ENCODE assay signal across 38 cellular contexts in the genomic region with DNA sequence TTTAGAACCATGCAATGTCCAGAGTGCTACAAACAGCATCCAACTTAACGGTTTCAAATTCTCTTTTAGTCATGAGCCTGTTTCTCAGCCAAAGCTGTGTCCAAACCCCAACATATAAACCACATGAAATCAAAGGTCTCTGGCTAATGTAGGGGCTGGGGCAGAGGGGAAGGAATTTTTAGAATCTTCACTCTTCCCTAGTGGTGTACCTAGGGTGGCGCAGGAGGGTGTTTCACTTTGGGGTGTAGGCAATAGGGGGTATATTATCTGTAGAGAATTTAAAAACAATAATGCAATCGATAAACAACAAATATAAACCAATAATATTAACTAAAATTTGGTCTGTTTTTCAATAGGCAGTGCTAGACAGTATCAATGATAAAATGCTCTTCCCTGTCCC.
"Had no signal": no experiment of that assay in that cellular context is flagged by ENCODE, and none has a peak within 500 bp of the region (broad histone marks: within the 10 kb centered on the region; RNA-seq: fewer than 3 reads in every experiment).

No MANE protein-coding gene starts in this region.

- H3K36me3 ChIP-seq: adrenal gland, ascending aorta, brain microvascular endothelial cell, breast epithelium, cardiac muscle cell had no signal

- H3K27me3 Mint-ChIP-seq: activated naive CD4-positive, alpha-beta T cell treated with anti-CD3 and anti-CD28 coated beads, Interleukin-2, amount 10 ng/mL, durations not matched to agents 7 days and 5 days; activated naive CD8-positive, alpha-beta T cell treated with anti-CD3 and anti-CD28 coated beads for 36 hours; activated naive CD8-positive, alpha-beta T cell treated with anti-CD3 and anti-CD28 coated beads, Interleukin-2, amount 10 ng/mL, durations not matched to agents 7 days and 5 days; activated T-cell treated with anti-CD3 and anti-CD28 coated beads, Interleukin-2, amount 50 U/mL, for 24 hours; activated T-helper 17 cell treated with anti-CD3 and anti-CD28 coated beads, Interleukin-2, amount 50 U/mL, for 72 hours; central memory CD8-positive, alpha-beta T cell had no signal

- DNase-seq: activated effector memory CD4-positive, alpha-beta T cell treated with anti-CD3 and anti-CD28 coated beads, Interleukin-2, amount 50 U/mL, for 16 hours; activated effector memory CD4-positive, alpha-beta T cell treated with Interleukin-2 at 50 U/mL for 16 hours; activated gamma-delta T cell; activated gamma-delta T cell treated with Interleukin-2 at 50 U/mL for 16 hours; activated naive CD4-positive, alpha-beta T cell; activated naive CD4-positive, alpha-beta T cell treated with anti-CD3 and anti-CD28 coated beads for 36 hours; activated naive CD4-positive, alpha-beta T cell treated with anti-CD3 and anti-CD28 coated beads, Interleukin-2, amount 10 ng/mL, durations not matched to agents 7 days and 5 days; activated naive CD4-positive, alpha-beta T cell treated with anti-CD3 and anti-CD28 coated beads, Interleukin-2, amount 50 U/mL, for 16 hours; activated naive CD4-positive, alpha-beta T cell treated with Interleukin-2 at 50 U/mL for 16 hours; activated naive CD8-positive, alpha-beta T cell treated with anti-CD3 and anti-CD28 coated beads for 36 hours; activated naive CD8-positive, alpha-beta T cell treated with anti-CD3 and anti-CD28 coated beads, Interleukin-2, amount 10 ng/mL, durations not matched to agents 7 days and 5 days; activated naive CD8-positive, alpha-beta T cell treated with anti-CD3 and anti-CD28 coated beads, Interleukin-2, amount 50 U/mL, for 24 hours; activated T-cell treated with anti-CD3 and anti-CD28 coated beads, Interleukin-2, amount 50 U/mL, for 1 hour; activated T-cell treated with anti-CD3 and anti-CD28 coated beads, Interleukin-2, amount 50 U/mL, for 24 hours; activated T-cell treated with anti-CD3 and anti-CD28 coated beads, Interleukin-2, amount 50 U/mL, for 4 hours; activated T-cell treated with anti-CD3 and anti-CD28 coated beads, Interleukin-2, amount 50 U/mL, for 48 hours; activated T-cell treated with anti-CD3 and anti-CD28 coated beads, Interleukin-2, amount 50 U/mL, for 72 hours; adrenal gland; amniotic stem cell; amygdala; anterior cingulate cortex; aorta; body of pancreas; brain microvascular endothelial cell; caudate nucleus; central memory CD4-positive, alpha-beta T cell; cerebellar nuclear complex had no signal

- H3K36me3 Mint-ChIP-seq: activated naive CD4-positive, alpha-beta T cell treated with anti-CD3 and anti-CD28 coated beads, Interleukin-2, amount 10 ng/mL, durations not matched to agents 7 days and 5 days; activated naive CD4-positive, alpha-beta T cell treated with anti-CD3 and anti-CD28 coated beads, Interleukin-2, amount 50 U/mL, for 24 hours; activated naive CD8-positive, alpha-beta T cell; activated naive CD8-positive, alpha-beta T cell treated with anti-CD3 and anti-CD28 coated beads for 36 hours; activated naive CD8-positive, alpha-beta T cell treated with anti-CD3 and anti-CD28 coated beads, Interleukin-2, amount 10 ng/mL, durations not matched to agents 7 days and 5 days; brain had no signal

- H3K27ac Mint-ChIP-seq: activated naive CD4-positive, alpha-beta T cell treated with anti-CD3 and anti-CD28 coated beads for 36 hours; activated naive CD4-positive, alpha-beta T cell treated with anti-CD3 and anti-CD28 coated beads, Interleukin-2, amount 10 ng/mL, durations not matched to agents 7 days and 5 days; activated naive CD4-positive, alpha-beta T cell treated with anti-CD3 and anti-CD28 coated beads, Interleukin-2, amount 50 U/mL, for 24 hours; activated naive CD8-positive, alpha-beta T cell; activated naive CD8-positive, alpha-beta T cell treated with anti-CD3 and anti-CD28 coated beads for 36 hours; activated naive CD8-positive, alpha-beta T cell treated with anti-CD3 and anti-CD28 coated beads, Interleukin-2, amount 10 ng/mL, durations not matched to agents 7 days and 5 days; activated T-cell treated with anti-CD3 and anti-CD28 coated beads, Interleukin-2, amount 50 U/mL, for 24 hours; activated T-cell treated with anti-CD3 and anti-CD28 coated beads, Interleukin-2, amount 50 U/mL, for 72 hours; activated T-helper 1 cell treated with anti-CD3 and anti-CD28 coated beads, Interleukin-12 subunit alpha, Interleukin-12 subunit beta, Interleukin-2, Interleukin-4 antibody, amounts not matched to agents 30 ng/mL and 10 ng/mL and 1 ng/mL, durations not matched to agents 14 hours and 24 hours and 36 hours; activated T-helper 17 cell treated with anti-CD3 and anti-CD28 coated beads, Interleukin-2, amount 50 U/mL, for 72 hours; activated T-helper 2 cell treated with anti-CD3 and anti-CD28 coated beads, Interferon-gamma antibody, Interleukin-2, Interleukin-4, amounts not matched to agents 10 μg/mL and 5 μg/mL and 100 μg/mL, durations not matched to agents 14 hours and 24 hours and 36 hours; brain had no signal

- H3K9me3 Mint-ChIP-seq: activated naive CD4-positive, alpha-beta T cell treated with anti-CD3 and anti-CD28 coated beads for 36 hours; activated naive CD4-positive, alpha-beta T cell treated with anti-CD3 and anti-CD28 coated beads, Interleukin-2, amount 50 U/mL, for 24 hours; activated naive CD8-positive, alpha-beta T cell treated with anti-CD3 and anti-CD28 coated beads for 36 hours; activated naive CD8-positive, alpha-beta T cell treated with anti-CD3 and anti-CD28 coated beads, Interleukin-2, amount 50 U/mL, for 24 hours; activated T-cell treated with anti-CD3 and anti-CD28 coated beads, Interleukin-2, amount 50 U/mL, for 4 hours; activated T-helper 1 cell treated with anti-CD3 and anti-CD28 coated beads, Interleukin-12 subunit alpha, Interleukin-12 subunit beta, Interleukin-2, Interleukin-4 antibody, amounts not matched to agents 30 ng/mL and 10 ng/mL and 1 ng/mL, durations not matched to agents 14 hours and 24 hours and 36 hours; activated T-helper 2 cell treated with anti-CD3 and anti-CD28 coated beads, Interferon-gamma antibody, Interleukin-2, Interleukin-4, amounts not matched to agents 10 μg/mL and 5 μg/mL and 100 μg/mL, durations not matched to agents 14 hours and 24 hours and 36 hours had no signal

- H3K9me3 ChIP-seq: adrenal gland, ascending aorta, body of pancreas, breast epithelium had no signal

- H3K4me3 ChIP-seq: adrenal gland, ascending aorta, body of pancreas, breast epithelium, cardiac muscle cell had no signal

- ATAC-seq: activated naive CD4-positive, alpha-beta T cell treated with anti-CD3 and anti-CD28 coated beads, Interleukin-2, amount 50 U/mL, for 72 hours; activated naive CD8-positive, alpha-beta T cell treated with anti-CD3 and anti-CD28 coated beads, Interleukin-2, amount 50 U/mL, for 24 hours; activated T-cell treated with anti-CD3 and anti-CD28 coated beads, Interleukin-2, amount 50 U/mL, for 4 hours; activated T-cell treated with anti-CD3 and anti-CD28 coated beads, Interleukin-2, amount 50 U/mL, for 72 hours; activated T-helper 17 cell treated with anti-CD3 and anti-CD28 coated beads, Interleukin-2, amount 50 U/mL, for 72 hours; body of pancreas had no signal

- H3K27me3 ChIP-seq: adrenal gland, ascending aorta, body of pancreas, brain microvascular endothelial cell, breast epithelium, cardiac muscle cell had no signal

- H3K4me1 Mint-ChIP-seq: activated naive CD4-positive, alpha-beta T cell treated with anti-CD3 and anti-CD28 coated beads, Interleukin-2, amount 10 ng/mL, durations not matched to agents 7 days and 5 days; activated naive CD4-positive, alpha-beta T cell treated with anti-CD3 and anti-CD28 coated beads, Interleukin-2, amount 50 U/mL, for 24 hours; activated naive CD8-positive, alpha-beta T cell treated with anti-CD3 and anti-CD28 coated beads for 36 hours; activated naive CD8-positive, alpha-beta T cell treated with anti-CD3 and anti-CD28 coated beads, Interleukin-2, amount 10 ng/mL, durations not matched to agents 7 days and 5 days; activated naive CD8-positive, alpha-beta T cell treated with anti-CD3 and anti-CD28 coated beads, Interleukin-2, amount 50 U/mL, for 24 hours; activated T-helper 17 cell treated with anti-CD3 and anti-CD28 coated beads, Interleukin-2, amount 50 U/mL, for 72 hours; brain; central memory CD8-positive, alpha-beta T cell had no signal

- H3K27ac ChIP-seq: ascending aorta, body of pancreas, brain microvascular endothelial cell, breast epithelium, cardiac muscle cell had no signal

- H3K4me1 ChIP-seq: ascending aorta, body of pancreas, breast epithelium had no signal

- H3K4me3 Mint-ChIP-seq: activated naive CD4-positive, alpha-beta T cell treated with anti-CD3 and anti-CD28 coated beads for 36 hours; activated naive CD4-positive, alpha-beta T cell treated with anti-CD3 and anti-CD28 coated beads, Interleukin-2, amount 10 ng/mL, durations not matched to agents 7 days and 5 days; activated naive CD4-positive, alpha-beta T cell treated with anti-CD3 and anti-CD28 coated beads, Interleukin-2, amount 50 U/mL, for 24 hours; activated naive CD8-positive, alpha-beta T cell; activated naive CD8-positive, alpha-beta T cell treated with anti-CD3 and anti-CD28 coated beads for 36 hours; activated naive CD8-positive, alpha-beta T cell treated with anti-CD3 and anti-CD28 coated beads, Interleukin-2, amount 10 ng/mL, durations not matched to agents 7 days and 5 days; activated naive CD8-positive, alpha-beta T cell treated with anti-CD3 and anti-CD28 coated beads, Interleukin-2, amount 50 U/mL, for 24 hours; activated T-cell treated with anti-CD3 and anti-CD28 coated beads, Interleukin-2, amount 50 U/mL, for 24 hours; activated T-cell treated with anti-CD3 and anti-CD28 coated beads, Interleukin-2, amount 50 U/mL, for 4 hours; activated T-cell treated with anti-CD3 and anti-CD28 coated beads, Interleukin-2, amount 50 U/mL, for 72 hours; activated T-helper 1 cell treated with anti-CD3 and anti-CD28 coated beads, Interleukin-12 subunit alpha, Interleukin-12 subunit beta, Interleukin-2, Interleukin-4 antibody, amounts not matched to agents 30 ng/mL and 10 ng/mL and 1 ng/mL, durations not matched to agents 14 hours and 24 hours and 36 hours; activated T-helper 17 cell treated with anti-CD3 and anti-CD28 coated beads, Interleukin-2, amount 50 U/mL, for 72 hours; brain; central memory CD8-positive, alpha-beta T cell had no signal
